In the genomic region with DNA sequence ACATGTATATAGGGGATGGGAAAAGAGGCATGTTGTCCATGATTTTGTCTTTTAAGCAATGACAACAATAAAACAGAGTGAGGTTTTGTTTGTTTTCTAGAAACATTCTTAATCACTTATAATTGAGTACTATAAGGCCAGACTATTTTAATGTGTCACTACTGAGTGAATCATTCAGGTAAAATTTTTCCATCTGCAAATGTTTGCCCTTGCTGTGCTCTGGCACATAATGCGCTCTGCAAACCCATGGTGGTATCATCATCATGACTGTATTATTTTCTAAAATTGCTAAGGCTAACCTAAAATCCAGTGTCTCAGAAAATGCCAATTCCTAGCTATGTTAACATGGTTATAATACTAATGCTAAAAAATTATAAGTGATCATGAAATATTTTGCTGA, we compare ENCODE assay signal across 16 cellular contexts.
A peak's percentile ranks its signal among the peaks of the same experiment; 100 is the strongest.
DNase-seq lines count a peak whose midpoint lies in the region; FAIRE-seq and TF ChIP-seq lines count a peak whose summit lies in the region.
"Had no signal": no experiment of that assay in that cellular context is flagged by ENCODE, and none has a peak within 500 bp of the region (broad histone marks: within the 10 kb centered on the region; RNA-seq: fewer than 3 reads in every experiment).

No MANE protein-coding gene starts in this region.

- no peaks in the 10 kb centered on the region for H3K9me3 Mint-ChIP-seq in brain
- H3K9me3 Mint-ChIP-seq: CD4-positive, CD25-positive, alpha-beta regulatory T cell had no signal

- FAIRE-seq in urothelium cell line (lab: Jason Lieb, UNC) = no peak
- FAIRE-seq: GM18507 had no signal

- peaks cover 76% of the 10 kb centered on the region for H3K4me1 Mint-ChIP-seq in brain
- H3K4me1 Mint-ChIP-seq: CD4-positive, CD25-positive, alpha-beta regulatory T cell had no signal

- no peaks in the 10 kb centered on the region for H3K27me3 Mint-ChIP-seq in brain

- H2AFZ ChIP-seq in Karpas-422 (ENCODE audit: low read length) = no peak overlapping the region

- H3K9me2 ChIP-seq in Karpas-422 (replicated peaks; ENCODE audit: insufficient read depth, low read length) = no peaks in the 10 kb centered on the region

- H3K36me3 ChIP-seq in Karpas-422 (ENCODE audit: insufficient read depth, low read length) = no peaks in the 10 kb centered on the region
- H3K36me3 ChIP-seq: BLaER1 treated with 17β-estradiol and CSF1 and Interleukin-3, amounts not matched to agents 10 nM and 100 nM had no signal

- H3K36me3 Mint-ChIP-seq in brain = peaks cover 26% of the 10 kb centered on the region
- H3K36me3 Mint-ChIP-seq: CD4-positive, CD25-positive, alpha-beta regulatory T cell had no signal

- no peaks in the 10 kb centered on the region for H3K79me2 ChIP-seq in Karpas-422 (ENCODE audit: low read length)

- H3K4me3 ChIP-seq in epithelial cell of esophagus (ENCODE audit: low read length) = no peak overlapping the region
- H3K4me3 ChIP-seq in Karpas-422 (ENCODE audit: low read length) = no peak overlapping the region
- H3K4me3 ChIP-seq: BLaER1 treated with 17β-estradiol and CSF1 and Interleukin-3, amounts not matched to agents 10 nM and 100 nM had no signal

- TF ChIP-seq CTCF in brain (conservative IDR thresholded peaks at IDR 0.05) = no peak
- no peak for TF ChIP-seq CTCF in epithelial cell of esophagus (IDR thresholded peaks at IDR 0.05; ENCODE audit: insufficient read depth, low read depth, low read length, missing control alignments)

- DNase-seq in G401 (ENCODE audit: low spot score) = peak; percentile 67
- peak; percentile 4 for DNase-seq in epithelial cell of esophagus (ENCODE audit: low read depth)
- DNase-seq in renal cortical epithelial cell (ENCODE audit: low read depth) = peak; percentile 42
- no peak for DNase-seq in urothelium cell line (ENCODE audit: low spot score)
- DNase-seq in Karpas-422 = no peak
- DNase-seq in activated CD4-positive, alpha-beta T cell treated with anti-CD3 and anti-CD28 coated beads, Interleukin-2, amount 50 U/mL, for 4 hours = no peak
- DNase-seq: 8988T; ACHN; CD4-positive, CD25-positive, alpha-beta regulatory T cell; DMS53; HCEC 1CT; HFFc6 had no signal

- no peaks in the 10 kb centered on the region for H3K27me3 ChIP-seq in Karpas-422 (ENCODE audit: low read length)
- H3K27me3 ChIP-seq: BLaER1 treated with 17β-estradiol and CSF1 and Interleukin-3, amounts not matched to agents 10 nM and 100 nM had no signal

- H3K27ac Mint-ChIP-seq in brain = peak overlapping the region in 3 of 5 experiments; percentile 26 to 92 (median 91)
- H3K27ac Mint-ChIP-seq: CD4-positive, CD25-positive, alpha-beta regulatory T cell; HFFc6 had no signal

- no peaks in the 10 kb centered on the region for H4K20me1 ChIP-seq in Karpas-422 (ENCODE audit: insufficient read depth, low read depth, low read length)
- H4K20me1 ChIP-seq: BLaER1 treated with 17β-estradiol and CSF1 and Interleukin-3, amounts not matched to agents 10 nM and 100 nM had no signal

- no peak overlapping the region for H3K4me3 Mint-ChIP-seq in brain
- H3K4me3 Mint-ChIP-seq: CD4-positive, CD25-positive, alpha-beta regulatory T cell; HFFc6 had no signal

- H3K4me2 ChIP-seq in Karpas-422 (ENCODE audit: low read depth, low read length, poor library complexity, severe bottlenecking) = no peak overlapping the region
- H3K4me2 ChIP-seq: BLaER1 treated with 17β-estradiol and CSF1 and Interleukin-3, amounts not matched to agents 10 nM and 100 nM had no signal

- in situ Hi-C loops in G401 (cut with HindIII; ENCODE audit: low sequenced_read_pairs) = no loop called here

- no peak overlapping the region for H3K9ac ChIP-seq in Karpas-422 (ENCODE audit: low read length)
- H3K9ac ChIP-seq: BLaER1 treated with 17β-estradiol and CSF1 and Interleukin-3, amounts not matched to agents 10 nM and 100 nM had no signal

- no peak overlapping the region for H3K27ac ChIP-seq in Karpas-422 (ENCODE audit: low read length)
- H3K27ac ChIP-seq: BLaER1 treated with 17β-estradiol and CSF1 and Interleukin-3, amounts not matched to agents 10 nM and 100 nM; HL-60 had no signal

- H3K4me1 ChIP-seq in Karpas-422 (ENCODE audit: low read length) = no peaks in the 10 kb centered on the region
- H3K4me1 ChIP-seq: BLaER1 treated with 17β-estradiol and CSF1 and Interleukin-3, amounts not matched to agents 10 nM and 100 nM had no signal

- H3K9me3 ChIP-seq in Karpas-422 (ENCODE audit: low read length) = no peaks in the 10 kb centered on the region
- H3K9me3 ChIP-seq: BLaER1 treated with 17β-estradiol and CSF1 and Interleukin-3, amounts not matched to agents 10 nM and 100 nM had no signal

Comparison
In these comparisons a context has a peak if more than half of its experiments do, and no peak if none do; other contexts are left out.
1. DNase-seq: peak in G401 (single experiment), epithelial cell of esophagus (single experiment) and renal cortical epithelial cell (single experiment); none in urothelium cell line (single experiment), Karpas-422 (single experiment) and activated CD4-positive, alpha-beta T cell treated with anti-CD3 and anti-CD28 coated beads, Interleukin-2, amount 50 U/mL, for 4 hours (0 of 2).